Comparison of ENCODE assay signal across 8 cellular contexts in the genomic region with DNA sequence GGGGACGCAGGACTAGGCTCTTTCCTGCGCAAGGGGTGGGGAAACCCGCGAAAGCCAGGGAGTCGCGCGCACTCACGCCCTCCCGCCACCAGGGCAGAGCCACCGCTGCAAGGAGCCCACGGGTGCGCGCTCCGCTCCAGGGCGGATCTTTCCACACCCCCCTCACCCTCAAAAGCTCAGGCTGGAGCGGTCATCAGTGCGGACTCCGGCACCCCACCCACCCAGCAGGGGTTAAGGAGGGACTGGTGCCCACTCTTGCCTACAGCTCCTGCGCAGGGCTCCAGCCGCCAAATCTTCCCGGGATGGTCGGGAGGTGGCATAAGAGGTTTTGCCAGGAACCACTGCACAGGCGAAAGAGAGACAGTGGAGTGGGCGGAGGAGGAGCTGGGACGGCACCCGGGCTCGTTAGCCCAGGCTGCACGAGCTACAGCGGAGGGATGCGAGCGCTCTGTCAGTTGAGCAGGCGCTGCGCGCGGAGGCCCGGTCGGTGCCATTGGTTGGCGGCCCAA.
DNase-seq lines count a peak whose midpoint lies in the region; ATAC-seq and TF ChIP-seq lines count a peak whose summit lies in the region.
"Not testable (repeated sequence)": the region's sequence is repeated elsewhere in the genome, so short reads cannot be mapped to it uniquely, and the experiment has no call there.

No MANE protein-coding gene starts in this region.

- H3K27ac Mint-ChIP-seq in activated naive CD8-positive, alpha-beta T cell treated with anti-CD3 and anti-CD28 coated beads, Interleukin-2, amount 50 U/mL, for 24 hours; nephron: not testable (repeated sequence)

- H3K27ac ChIP-seq in esophagus muscularis mucosa (replicated peaks in 1 of 4): peak overlapping the region in 1 of 4 donors; percentile 36

- peaks cover 20% of the 10 kb centered on the region for H3K27me3 Mint-ChIP-seq in activated naive CD8-positive, alpha-beta T cell treated with anti-CD3 and anti-CD28 coated beads, Interleukin-2, amount 50 U/mL, for 24 hours
- H3K27me3 Mint-ChIP-seq in nephron (ENCODE audit: low read depth): peaks cover 48% of the 10 kb centered on the region

- 7% methylated on average over 27 of the region's 38 CpGs for WGBS in esophagus muscularis mucosa

- peak overlapping the region; percentile 11 for H3K4me3 Mint-ChIP-seq in activated naive CD8-positive, alpha-beta T cell treated with anti-CD3 and anti-CD28 coated beads, Interleukin-2, amount 50 U/mL, for 24 hours
- H3K4me3 Mint-ChIP-seq in nephron: peak overlapping the region in 2 of 3 experiments; percentile 31 to 32

- H3K9me3 ChIP-seq in esophagus muscularis mucosa; iPS-18c (ENCODE audit: control insufficient read depth, insufficient read depth, low read length): not testable (repeated sequence)

- H3K27me3 ChIP-seq in esophagus muscularis mucosa: peaks cover 0 to 17% (median 3%) of the 10 kb centered on the region in 4 donors

- not testable (repeated sequence) for H3K36me3 Mint-ChIP-seq in activated naive CD8-positive, alpha-beta T cell treated with anti-CD3 and anti-CD28 coated beads, Interleukin-2, amount 50 U/mL, for 24 hours (ENCODE audit: low read depth); nephron (ENCODE audit: low read depth)

- ATAC-seq in activated naive CD8-positive, alpha-beta T cell treated with anti-CD3 and anti-CD28 coated beads, Interleukin-2, amount 50 U/mL, for 24 hours: not testable (repeated sequence)

- not testable (repeated sequence) for H3K36me3 ChIP-seq in esophagus muscularis mucosa

- TF ChIP-seq POLR2A in esophagus muscularis mucosa (IDR thresholded peaks at IDR 0.05; ENCODE audit: low read depth): not testable (repeated sequence)

- TF ChIP-seq CTCF in esophagus muscularis mucosa (IDR thresholded peaks at IDR 0.05); nephron (IDR thresholded peaks at IDR 0.05; ENCODE audit: unreplicated experiment in 3 of 3): not testable (repeated sequence)

- H3K4me1 Mint-ChIP-seq in activated naive CD8-positive, alpha-beta T cell treated with anti-CD3 and anti-CD28 coated beads, Interleukin-2, amount 50 U/mL, for 24 hours; nephron: not testable (repeated sequence)

- H3K4me3 ChIP-seq in esophagus muscularis mucosa (peak overlapping the region; percentile 31 to 50 (median 38)), iPS-18c (ENCODE audit: insufficient read depth, low read depth, low read length) (peak overlapping the region; percentile 53)

- TF ChIP-seq EP300 in esophagus muscularis mucosa (IDR thresholded peaks at IDR 0.05): not testable (repeated sequence)

- intact Hi-C loops in esophagus muscularis mucosa (cut with DNase I): not testable (repeated sequence)

- DNase-seq in D341Med (ENCODE audit: low spot score): peak; percentile 55
- peak; percentile 12 for DNase-seq in NCI-H1105 treated with DMSO at 0.1 percent for 48 hours (lab: John Stamatoyannopoulos, UW)
- DNase-seq in NCI-H526 treated with DMSO at 0.1 percent for 48 hours (lab: John Stamatoyannopoulos, UW): peak; percentile 10
- peak; percentile 2 for DNase-seq in activated naive CD8-positive, alpha-beta T cell treated with anti-CD3 and anti-CD28 coated beads, Interleukin-2, amount 50 U/mL, for 24 hours
- DNase-seq in esophagus muscularis mucosa (ENCODE audit: extremely low spot score): not testable (repeated sequence)
- DNase-seq in stimulated activated CD4-positive, alpha-beta T cell treated with anti-CD3 and anti-CD28 coated beads, Interleukin-15, amount 100 ng/mL, for 24 hours: peak; percentile 23

- H3K4me1 ChIP-seq in esophagus muscularis mucosa: not testable (repeated sequence)

- not testable (repeated sequence) for H3K9me3 Mint-ChIP-seq in activated naive CD8-positive, alpha-beta T cell treated with anti-CD3 and anti-CD28 coated beads, Interleukin-2, amount 50 U/mL, for 24 hours; nephron
